Comparison of ENCODE assay signal across 8 cellular contexts in the genomic region with DNA sequence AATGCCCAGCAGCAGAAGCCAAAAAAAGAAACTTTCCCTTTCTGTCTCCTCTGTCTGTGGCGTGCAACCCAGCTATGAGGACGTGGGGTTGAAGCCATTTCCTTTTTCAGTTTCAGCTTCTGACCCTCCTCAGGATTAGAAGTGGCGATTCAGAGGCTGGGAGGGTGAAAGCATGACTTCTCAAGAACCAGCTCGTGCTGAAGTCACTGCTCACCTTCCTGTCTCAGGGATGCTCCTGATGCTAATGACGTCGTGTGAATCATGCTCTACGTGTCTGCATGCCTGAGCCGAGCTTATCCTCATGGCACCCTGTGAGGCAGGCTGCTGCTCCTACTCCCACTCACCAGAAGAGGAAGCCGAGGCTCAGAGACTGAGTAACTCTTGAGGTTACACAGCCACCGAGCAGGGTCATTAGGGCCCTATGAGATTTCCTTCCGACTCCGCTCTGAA. TPM values are rescaled to one million over a fixed set of nuclear protein-coding genes. Genes with fewer than 3 reads are reported as not detected.
DNase-seq lines count a peak whose midpoint lies in the region; ATAC-seq and TF ChIP-seq lines count a peak whose summit lies in the region.

No MANE protein-coding gene starts in this region.

- no peaks in the 10 kb centered on the region for H3K79me2 ChIP-seq in GM23338 (replicated peaks; ENCODE audit: insufficient read depth)

- no peak overlapping the region for H3K4me2 ChIP-seq in GM23338

- H3K27me3 Mint-ChIP-seq in GM23338 (ENCODE audit: insufficient read depth, low read depth, poor library complexity): no peaks in the 10 kb centered on the region
- H3K27me3 Mint-ChIP-seq in dendritic cell treated with granulocyte-macrophage colony-stimulating factor and Interleukin-4, amounts not matched to agents 40 ng/mL and 50 ng/mL, for 4 days: peaks cover 39% of the 10 kb centered on the region

- 0 out of 2 replicates have a peak, but pooled peaks cover 3% of the 10 kb centered on the region for H3K9me2 ChIP-seq in GM23338 (ENCODE audit: insufficient read depth)

- H4K20me1 ChIP-seq in GM23338 (replicated peaks; ENCODE audit: insufficient read depth): no peaks in the 10 kb centered on the region

- no peaks in the 10 kb centered on the region for H3F3A ChIP-seq in GM23338 (replicated peaks; ENCODE audit: low read depth)

- peaks cover 15% of the 10 kb centered on the region; the same call in 1 of the 2 replicates for H3K27me3 ChIP-seq in GM23338 (ENCODE audit: insufficient read depth)

- no peaks in the 10 kb centered on the region for H3K36me3 Mint-ChIP-seq in GM23338 (ENCODE audit: low read depth)
- no peaks in the 10 kb centered on the region for H3K36me3 Mint-ChIP-seq in dendritic cell treated with granulocyte-macrophage colony-stimulating factor and Interleukin-4, amounts not matched to agents 40 ng/mL and 50 ng/mL, for 4 days (ENCODE audit: low read depth)

- no peak overlapping the region for H3K27ac Mint-ChIP-seq in GM23338
- H3K27ac Mint-ChIP-seq in dendritic cell treated with granulocyte-macrophage colony-stimulating factor and Interleukin-4, amounts not matched to agents 40 ng/mL and 50 ng/mL, for 4 days: peak overlapping the region; percentile 85

- H3K4me3 ChIP-seq in GM23338: no peak overlapping the region

- no peaks in the 10 kb centered on the region for H3K36me3 ChIP-seq in GM23338 (ENCODE audit: insufficient read depth)

- H3K4me1 ChIP-seq in GM23338 (ENCODE audit: insufficient read depth): peaks cover 3% of the 10 kb centered on the region; the same call in 1 of the 2 replicates

- intact Hi-C loops in dendritic cell treated with granulocyte-macrophage colony-stimulating factor and Interleukin-4, amounts not matched to agents 40 ng/mL and 50 ng/mL, for 4 days (cut with micrococcal nuclease): loop anchor here (5.0 kb wide), 1 partner anchor 35 kb away; no protein-coding TSS in a partner anchor

- H2AFZ ChIP-seq in GM23338: peak overlapping the region; percentile 89

- H3K9me3 Mint-ChIP-seq in GM23338: peaks cover 4% of the 10 kb centered on the region; the same call in 1 of the 3 replicates
- no peaks in the 10 kb centered on the region for H3K9me3 Mint-ChIP-seq in dendritic cell treated with granulocyte-macrophage colony-stimulating factor and Interleukin-4, amounts not matched to agents 40 ng/mL and 50 ng/mL, for 4 days

- no peak overlapping the region for H3K27ac ChIP-seq in GM23338 (ENCODE audit: low read depth)

- no peak overlapping the region for H3K4me3 Mint-ChIP-seq in GM23338
- H3K4me3 Mint-ChIP-seq in dendritic cell treated with granulocyte-macrophage colony-stimulating factor and Interleukin-4, amounts not matched to agents 40 ng/mL and 50 ng/mL, for 4 days: peak overlapping the region; percentile 53

- peaks cover 10% of the 10 kb centered on the region for H3K4me1 Mint-ChIP-seq in GM23338
- H3K4me1 Mint-ChIP-seq in dendritic cell treated with granulocyte-macrophage colony-stimulating factor and Interleukin-4, amounts not matched to agents 40 ng/mL and 50 ng/mL, for 4 days (ENCODE audit: low read depth): peaks cover 47% of the 10 kb centered on the region

- DNase-seq in activated T-cell treated with anti-CD3 and anti-CD28 coated beads for 48 hours (ENCODE audit: low read depth) (peak; percentile 38), activated T-cell treated with anti-CD3 and anti-CD28 coated beads for 4 hours (no peak), GM23338 (ENCODE audit: low spot score) (peak; percentile 33), M059J (ENCODE audit: low read depth) (peak; percentile 61), COLO829 (ENCODE audit: low spot score) (no peak), cerebellar cortex (ENCODE audit: low spot score) (no peak)
- DNase-seq in stimulated activated CD4-positive, alpha-beta T cell treated with anti-CD3 and anti-CD28 coated beads, TNF-alpha, amount 100 ng/mL, for 48 hours (ENCODE audit: low read depth in 3 of 3): peak in 2 of 3 donors; percentile 20 to 48

- no peak for TF ChIP-seq CTCF in GM23338 (conservative IDR thresholded peaks at IDR 0.05; ENCODE audit: low read depth in 2 of 2)

- peak; percentile 78 for ATAC-seq in GM23338

TF ChIP-seq in GM23338, 12 proteins besides CTCF, POLR2A, EP300 and RAD21 (continues in another document):
- TF ChIP-seq CREB1 (CRISPR knock-in tag; IDR thresholded peaks at IDR 0.05; ENCODE audit: low read depth) (no peak), ZNF331 (CRISPR knock-in tag; IDR thresholded peaks at IDR 0.05; ENCODE audit: low read depth) (no peak), STAT1 (IDR thresholded peaks at IDR 0.05; ENCODE audit: unreplicated experiment) (no peak), EZH2phosphoT487 (IDR thresholded peaks at IDR 0.05; ENCODE audit: unreplicated experiment) (no peak), POLR2AphosphoS5 (IDR thresholded peaks at IDR 0.05; ENCODE audit: low read depth) (no peak), JUNB (IDR thresholded peaks at IDR 0.05; ENCODE audit: unreplicated experiment) (no peak), EZH2 (IDR thresholded peaks at IDR 0.05; ENCODE audit: low read depth, unreplicated experiment) (no peak), ZNF114 (CRISPR knock-in tag; IDR thresholded peaks at IDR 0.05) (no peak), NANOG (IDR thresholded peaks at IDR 0.05; ENCODE audit: borderline replicate concordance) (no peak)
- TF ChIP-seq, protein P1, sequence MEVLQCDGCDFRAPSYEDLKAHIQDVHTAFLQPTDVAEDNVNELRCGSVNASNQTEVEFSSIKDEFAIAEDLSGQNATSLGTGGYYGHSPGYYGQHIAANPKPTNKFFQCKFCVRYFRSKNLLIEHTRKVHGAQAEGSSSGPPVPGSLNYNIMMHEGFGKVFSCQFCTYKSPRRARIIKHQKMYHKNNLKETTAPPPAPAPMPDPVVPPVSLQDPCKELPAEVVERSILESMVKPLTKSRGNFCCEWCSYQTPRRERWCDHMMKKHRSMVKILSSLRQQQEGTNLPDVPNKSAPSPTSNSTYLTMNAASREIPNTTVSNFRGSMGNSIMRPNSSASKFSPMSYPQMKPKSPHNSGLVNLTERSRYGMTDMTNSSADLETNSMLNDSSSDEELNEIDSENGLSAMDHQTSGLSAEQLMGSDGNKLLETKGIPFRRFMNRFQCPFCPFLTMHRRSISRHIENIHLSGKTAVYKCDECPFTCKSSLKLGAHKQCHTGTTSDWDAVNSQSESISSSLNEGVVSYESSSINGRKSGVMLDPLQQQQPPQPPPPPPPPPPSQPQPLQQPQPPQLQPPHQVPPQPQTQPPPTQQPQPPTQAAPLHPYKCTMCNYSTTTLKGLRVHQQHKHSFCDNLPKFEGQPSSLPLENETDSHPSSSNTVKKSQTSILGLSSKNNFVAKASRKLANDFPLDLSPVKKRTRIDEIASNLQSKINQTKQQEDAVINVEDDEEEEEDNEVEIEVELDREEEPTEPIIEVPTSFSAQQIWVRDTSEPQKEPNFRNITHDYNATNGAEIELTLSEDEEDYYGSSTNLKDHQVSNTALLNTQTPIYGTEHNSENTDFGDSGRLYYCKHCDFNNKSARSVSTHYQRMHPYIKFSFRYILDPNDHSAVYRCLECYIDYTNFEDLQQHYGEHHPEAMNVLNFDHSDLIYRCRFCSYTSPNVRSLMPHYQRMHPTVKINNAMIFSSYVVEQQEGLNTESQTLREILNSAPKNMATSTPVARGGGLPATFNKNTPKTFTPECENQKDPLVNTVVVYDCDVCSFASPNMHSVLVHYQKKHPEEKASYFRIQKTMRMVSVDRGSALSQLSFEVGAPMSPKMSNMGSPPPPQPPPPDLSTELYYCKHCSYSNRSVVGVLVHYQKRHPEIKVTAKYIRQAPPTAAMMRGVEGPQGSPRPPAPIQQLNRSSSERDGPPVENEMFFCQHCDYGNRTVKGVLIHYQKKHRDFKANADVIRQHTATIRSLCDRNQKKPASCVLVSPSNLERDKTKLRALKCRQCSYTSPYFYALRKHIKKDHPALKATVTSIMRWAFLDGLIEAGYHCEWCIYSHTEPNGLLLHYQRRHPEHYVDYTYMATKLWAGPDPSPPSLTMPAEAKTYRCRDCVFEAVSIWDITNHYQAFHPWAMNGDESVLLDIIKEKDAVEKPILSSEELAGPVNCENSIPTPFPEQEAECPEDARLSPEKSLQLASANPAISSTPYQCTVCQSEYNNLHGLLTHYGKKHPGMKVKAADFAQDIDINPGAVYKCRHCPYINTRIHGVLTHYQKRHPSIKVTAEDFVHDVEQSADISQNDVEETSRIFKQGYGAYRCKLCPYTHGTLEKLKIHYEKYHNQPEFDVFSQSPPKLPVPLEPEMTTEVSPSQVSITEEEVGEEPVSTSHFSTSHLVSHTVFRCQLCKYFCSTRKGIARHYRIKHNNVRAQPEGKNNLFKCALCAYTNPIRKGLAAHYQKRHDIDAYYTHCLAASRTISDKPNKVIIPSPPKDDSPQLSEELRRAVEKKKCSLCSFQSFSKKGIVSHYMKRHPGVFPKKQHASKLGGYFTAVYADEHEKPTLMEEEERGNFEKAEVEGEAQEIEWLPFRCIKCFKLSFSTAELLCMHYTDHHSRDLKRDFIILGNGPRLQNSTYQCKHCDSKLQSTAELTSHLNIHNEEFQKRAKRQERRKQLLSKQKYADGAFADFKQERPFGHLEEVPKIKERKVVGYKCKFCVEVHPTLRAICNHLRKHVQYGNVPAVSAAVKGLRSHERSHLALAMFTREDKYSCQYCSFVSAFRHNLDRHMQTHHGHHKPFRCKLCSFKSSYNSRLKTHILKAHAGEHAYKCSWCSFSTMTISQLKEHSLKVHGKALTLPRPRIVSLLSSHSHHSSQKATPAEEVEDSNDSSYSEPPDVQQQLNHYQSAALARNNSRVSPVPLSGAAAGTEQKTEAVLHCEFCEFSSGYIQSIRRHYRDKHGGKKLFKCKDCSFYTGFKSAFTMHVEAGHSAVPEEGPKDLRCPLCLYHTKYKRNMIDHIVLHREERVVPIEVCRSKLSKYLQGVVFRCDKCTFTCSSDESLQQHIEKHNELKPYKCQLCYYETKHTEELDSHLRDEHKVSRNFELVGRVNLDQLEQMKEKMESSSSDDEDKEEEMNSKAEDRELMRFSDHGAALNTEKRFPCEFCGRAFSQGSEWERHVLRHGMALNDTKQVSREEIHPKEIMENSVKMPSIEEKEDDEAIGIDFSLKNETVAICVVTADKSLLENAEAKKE (CRISPR knock-in tag; IDR thresholded peaks at IDR 0.05): no peak

RNA-seq across cellular contexts. Expression of a gene that starts 5.7 kb away (rescaled TPM):
- total RNA-seq in GM23338 (2014; rRNA removed; shearing (Covaris generic)): 0.35 and 0.62 TPM in 2 replicates
- polyA plus RNA-seq in GM23338 (2016; fragmentation: Nextera tagmentation; extraction: Ambion mirVana): 0.13 and 0.50 TPM in 2 replicates
- not detected in 2 replicates for total RNA-seq in M059J (2014; rRNA removed; shearing (Covaris generic))

RNA-seq across cellular contexts. Expression of a gene that starts 13.7 kb away (rescaled TPM):
- 17.4 and 21.6 TPM in 2 replicates for total RNA-seq in GM23338 (2014; rRNA removed; shearing (Covaris generic))
- 11.9 and 14.0 TPM in 2 replicates for polyA plus RNA-seq in GM23338 (2016; fragmentation: Nextera tagmentation; extraction: Ambion mirVana)
- 8.1 and 13.8 TPM in 2 replicates for total RNA-seq in M059J (2014; rRNA removed; shearing (Covaris generic))

RNA-seq across cellular contexts. Expression of a gene that starts 40.2 kb away (rescaled TPM):
- total RNA-seq in GM23338 (2014; rRNA removed; shearing (Covaris generic)): 0.10 TPM in 1 of 2 replicates, not detected in the other
- polyA plus RNA-seq in GM23338 (2016; fragmentation: Nextera tagmentation; extraction: Ambion mirVana): not detected in 2 replicates
- not detected in 2 replicates for total RNA-seq in M059J (2014; rRNA removed; shearing (Covaris generic))

RNA-seq across cellular contexts. Expression of a gene that starts 48.0 kb away (rescaled TPM):
- total RNA-seq in GM23338 (2014; rRNA removed; shearing (Covaris generic)): 0.12 TPM in 1 of 2 replicates, not detected in the other
- polyA plus RNA-seq in GM23338 (2016; fragmentation: Nextera tagmentation; extraction: Ambion mirVana): 0.08 TPM in 1 of 2 replicates, not detected in the other
- total RNA-seq in M059J (2014; rRNA removed; shearing (Covaris generic)): not detected in 2 replicates

Comparison
In these comparisons a context has a peak if more than half of its experiments do, and no peak if none do; other contexts are left out.
1. DNase-seq: peak in activated T-cell treated with anti-CD3 and anti-CD28 coated beads for 48 hours (single experiment), GM23338 (single experiment), M059J (single experiment) and stimulated activated CD4-positive, alpha-beta T cell treated with anti-CD3 and anti-CD28 coated beads, TNF-alpha, amount 100 ng/mL, for 48 hours (2 of 3); none in activated T-cell treated with anti-CD3 and anti-CD28 coated beads for 4 hours (single experiment), COLO829 (single experiment) and cerebellar cortex (single experiment).